27 cellular contexts compared by ENCODE assay signal in the genomic region with DNA sequence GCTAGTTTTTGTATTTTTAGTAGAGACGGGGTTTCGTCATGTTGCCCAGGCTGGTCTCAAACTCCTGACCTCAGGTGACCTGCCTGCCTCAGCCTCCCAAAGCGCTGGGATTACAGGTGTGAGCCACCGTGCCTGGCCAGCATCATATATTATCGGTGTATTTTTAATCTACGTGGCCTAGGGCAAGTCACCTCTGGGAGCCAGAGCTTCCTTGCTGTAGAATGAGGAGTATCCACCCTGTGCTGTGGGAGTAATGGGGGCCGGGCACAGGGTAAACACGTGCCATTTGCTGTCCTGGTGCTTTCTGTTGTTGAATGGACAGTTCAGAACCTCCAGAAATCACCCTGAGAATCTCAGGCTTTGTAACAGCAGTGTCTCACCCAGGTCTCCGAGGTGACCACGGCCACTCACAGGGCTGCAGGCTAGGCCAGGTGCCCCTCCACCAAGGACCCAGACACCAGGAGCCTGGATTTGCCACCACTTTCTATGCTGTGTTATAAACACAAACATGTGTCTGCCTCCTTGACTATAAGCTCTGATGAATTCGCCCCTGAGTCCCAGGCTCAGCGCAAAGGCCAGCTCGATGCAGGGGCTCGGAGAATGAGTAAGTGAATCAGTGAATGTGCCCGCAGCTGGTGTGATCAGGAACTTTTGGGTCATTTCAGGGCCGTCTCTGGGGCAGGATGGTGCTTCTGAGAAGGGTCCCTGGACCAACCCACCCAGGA. TPM values are rescaled to one million over a fixed set of nuclear protein-coding genes. Genes with fewer than 3 reads are reported as not detected.
DNase-seq lines count a peak whose midpoint lies in the region; ATAC-seq, FAIRE-seq and TF ChIP-seq lines count a peak whose summit lies in the region.
"Had no signal": no experiment of that assay in that cellular context is flagged by ENCODE, and none has a peak within 500 bp of the region (broad histone marks: within the 10 kb centered on the region; RNA-seq: fewer than 3 reads in every experiment).

No MANE protein-coding gene starts in this region.

- H3K27me3 Mint-ChIP-seq in chondrocyte (ENCODE audit: low read depth) (no peaks in the 10 kb centered on the region), progenitor cell of endocrine pancreas (no peaks in the 10 kb centered on the region)
- H3K27me3 Mint-ChIP-seq: CD4-positive, alpha-beta T cell; CD8-positive, alpha-beta memory T cell had no signal

- H3K4me1 Mint-ChIP-seq in chondrocyte (ENCODE audit: low read depth) (peaks cover 2% of the 10 kb centered on the region), progenitor cell of endocrine pancreas (ENCODE audit: low read depth) (peaks cover 18% of the 10 kb centered on the region)
- H3K4me1 Mint-ChIP-seq: CD14-positive monocyte had no signal

- H3K4me3 Mint-ChIP-seq in chondrocyte (ENCODE audit: unreplicated experiment) (no peak overlapping the region), progenitor cell of endocrine pancreas (ENCODE audit: low read depth) (no peak overlapping the region)
- H3K4me3 Mint-ChIP-seq: CD14-positive monocyte; CD4-positive, alpha-beta T cell; CD8-positive, alpha-beta memory T cell; H9 had no signal

- intact Hi-C loops in Panc1 (cut with micrococcal nuclease; ENCODE audit: unreplicated experiment), result no loop called here
- intact Hi-C loops in lower lobe of right lung (cut with DNase I), result no loop called here
- intact Hi-C loops in esophagus squamous epithelium (cut with DNase I), result no loop called here

- H3K4me1 ChIP-seq in Panc1 (ENCODE audit: control insufficient read depth, insufficient read depth, low read length), result no peaks in the 10 kb centered on the region
- H3K4me1 ChIP-seq in lower lobe of right lung, result no peaks in the 10 kb centered on the region
- H3K4me1 ChIP-seq in esophagus squamous epithelium, result no peaks in the 10 kb centered on the region
- H3K4me1 ChIP-seq: A549, BE2C had no signal

- no peak for FAIRE-seq in H54 (lab: Jason Lieb, UNC)
- FAIRE-seq: A549, GM12892, H1 had no signal

- BruUV-seq in Panc1 (replicated peaks; lab: Mats Ljungman, UMichigan), result no TSS peak

- no peak for DNase-seq in Panc1 (ENCODE audit: low read depth, low spot score)
- DNase-seq in chondrocyte (ENCODE audit: low spot score), result peak; percentile 53
- peak; percentile 17 for DNase-seq in lower lobe of right lung
- no peak for DNase-seq in progenitor cell of endocrine pancreas (ENCODE audit: low spot score, unreplicated experiment)
- DNase-seq in GM03348 (ENCODE audit: low spot score), result no peak
- no peak for DNase-seq in H54 (ENCODE audit: insufficient read length, low spot score)
- DNase-seq in esophagus squamous epithelium (lab: John Stamatoyannopoulos, UW), result no peak
- DNase-seq: 8988T; ACHN; AML-193; BE2C; Calu3; CD4-positive, alpha-beta T cell; CD8-positive, alpha-beta memory T cell; COR-L47; DMS53; DMS79 treated with DMSO at 0.1 percent for 48 hours; GF-D8; GM23248; H9 had no signal

- H3K27ac ChIP-seq in Panc1 (ENCODE audit: low read length) (no peak overlapping the region), lower lobe of right lung (no peak overlapping the region), esophagus squamous epithelium (no peak overlapping the region)
- H3K27ac ChIP-seq: A549, GM23248 had no signal

- CTCF ChIA-PET in Panc1 (lab: Charles Lee), result no interaction called here

- H3K36me3 ChIP-seq in Panc1 (ENCODE audit: control insufficient read depth, insufficient read depth, low read length) (no peaks in the 10 kb centered on the region), lower lobe of right lung (no peaks in the 10 kb centered on the region), esophagus squamous epithelium (no peaks in the 10 kb centered on the region)
- H3K36me3 ChIP-seq: BE2C; BLaER1 treated with 17β-estradiol and CSF1 and Interleukin-3, amounts not matched to agents 10 nM and 100 nM had no signal

- POLR2A ChIA-PET in Panc1 (lab: Charles Lee), result no interaction called here

- no peak for TF ChIP-seq POLR2A in H54 (IDR thresholded peaks at IDR 0.05; ENCODE audit: low read depth, low read length)
- no peak for TF ChIP-seq POLR2A in esophagus squamous epithelium (IDR thresholded peaks at IDR 0.05)

- H3K9me3 Mint-ChIP-seq in chondrocyte (ENCODE audit: low read depth), result no peaks in the 10 kb centered on the region
- H3K9me3 Mint-ChIP-seq in progenitor cell of endocrine pancreas (ENCODE audit: low read depth), result no peaks in the 10 kb centered on the region
- H3K9me3 Mint-ChIP-seq: CD4-positive, alpha-beta T cell; CD8-positive, alpha-beta memory T cell; H9 had no signal

- WGBS in esophagus squamous epithelium, 2 donors, result 67 to 92% methylated on average over 1 to 16 of the region's 16 CpGs

- H3K36me3 Mint-ChIP-seq in chondrocyte (ENCODE audit: low read depth) (no peaks in the 10 kb centered on the region), progenitor cell of endocrine pancreas (ENCODE audit: insufficient read depth) (no peaks in the 10 kb centered on the region)
- H3K36me3 Mint-ChIP-seq: CD14-positive monocyte; CD8-positive, alpha-beta memory T cell had no signal

- no peaks in the 10 kb centered on the region for H3K9me3 ChIP-seq in Panc1 (ENCODE audit: control insufficient read depth, insufficient read depth, low read depth, low read length)
- peaks cover 2% of the 10 kb centered on the region for H3K9me3 ChIP-seq in lower lobe of right lung
- no peaks in the 10 kb centered on the region for H3K9me3 ChIP-seq in esophagus squamous epithelium
- H3K9me3 ChIP-seq: A549, BE2C had no signal

- no peak overlapping the region for H3K27ac Mint-ChIP-seq in chondrocyte (ENCODE audit: unreplicated experiment)
- H3K27ac Mint-ChIP-seq in progenitor cell of endocrine pancreas, result peak overlapping the region; percentile 45
- H3K27ac Mint-ChIP-seq: CD4-positive, alpha-beta T cell had no signal

- H3K4me3 ChIP-seq in Panc1 (ENCODE audit: low read depth in 2 of 2, low read length in 2 of 2) (no peak overlapping the region), lower lobe of right lung (no peak overlapping the region), esophagus squamous epithelium (no peak overlapping the region)
- H3K4me3 ChIP-seq: A549; BLaER1 treated with 17β-estradiol and CSF1 and Interleukin-3, amounts not matched to agents 10 nM and 100 nM; GM23248 had no signal

- H3K27me3 ChIP-seq in Panc1 (ENCODE audit: control insufficient read depth, insufficient read depth, low read length) (no peaks in the 10 kb centered on the region), lower lobe of right lung (ENCODE audit: low read depth) (no peaks in the 10 kb centered on the region), esophagus squamous epithelium (no peaks in the 10 kb centered on the region)
- H3K27me3 ChIP-seq: BE2C; BLaER1 treated with 17β-estradiol and CSF1 and Interleukin-3, amounts not matched to agents 10 nM and 100 nM had no signal

- in situ Hi-C loops in Panc1 (cut with HindIII; ENCODE audit: low pct_unique_long_range_greater_than_20kb, low sequenced_read_pairs), result no loop called here

- ATAC-seq in Panc1, result peak; percentile 28; the same call in 1 of the 2 replicates
- no peak for ATAC-seq in lower lobe of right lung
- no peak for ATAC-seq in HG02970 (IDR thresholded peaks at IDR 0.05; ENCODE audit: low FRiP score, unreplicated experiment)
- ATAC-seq: A549, HCT116 had no signal

- TF ChIP-seq CTCF in Panc1 (IDR thresholded peaks at IDR 0.05), result no peak
- no peak for TF ChIP-seq CTCF in chondrocyte (IDR thresholded peaks at IDR 0.05)
- TF ChIP-seq CTCF in lower lobe of right lung (IDR thresholded peaks at IDR 0.05), result no peak
- no peak for TF ChIP-seq CTCF in progenitor cell of endocrine pancreas (IDR thresholded peaks at IDR 0.05; ENCODE audit: unreplicated experiment)
- TF ChIP-seq CTCF in esophagus squamous epithelium (IDR thresholded peaks at IDR 0.05), result no peak

RNA-seq across cellular contexts. Expression of a gene that starts 22.7 kb away (rescaled TPM):
- total RNA-seq in Panc1 (2021; ENCODE audit: unreplicated experiment) (116 TPM), chondrocyte (49.0 to 71.1 TPM (median 49.4 TPM) in 3 replicates), lower lobe of right lung (44.4 TPM), progenitor cell of endocrine pancreas (52.6 and 52.7 TPM in 2 replicates), esophagus squamous epithelium (10 to 100 TPM; 46.3 to 56.5 (median 54.8) TPM)
- polyA plus RNA-seq in Panc1 (2012; ENCODE audit: insufficient read length), result 77.5 TPM

RNA-seq across cellular contexts. Expression of a gene that starts 36.4 kb away (rescaled TPM):
- total RNA-seq in Panc1 (2021; ENCODE audit: unreplicated experiment), result 22.4 TPM
- 31.8 TPM for polyA plus RNA-seq in Panc1 (2012; ENCODE audit: insufficient read length)
- total RNA-seq in chondrocyte, result 10.1 to 29.4 TPM (median 28.6 TPM) in 3 replicates
- total RNA-seq in lower lobe of right lung, result 15.5 TPM
- total RNA-seq in progenitor cell of endocrine pancreas, result 7.9 and 9.6 TPM in 2 replicates
- total RNA-seq in esophagus squamous epithelium, result 10 to 100 TPM in 3 of 4 donors, 1 to 10 TPM in 1; 4.3 to 20.8 (median 17.1) TPM

Comparison
In these comparisons a context has a peak if more than half of its experiments do, and no peak if none do; other contexts are left out.
1. DNase-seq: peak in chondrocyte (single experiment) and lower lobe of right lung (single experiment); none in Panc1 (single experiment), progenitor cell of endocrine pancreas (single experiment), GM03348 (single experiment), H54 (single experiment) and esophagus squamous epithelium (single experiment).